Comparison of ENCODE assay signal across 8 cellular contexts in the genomic region with DNA sequence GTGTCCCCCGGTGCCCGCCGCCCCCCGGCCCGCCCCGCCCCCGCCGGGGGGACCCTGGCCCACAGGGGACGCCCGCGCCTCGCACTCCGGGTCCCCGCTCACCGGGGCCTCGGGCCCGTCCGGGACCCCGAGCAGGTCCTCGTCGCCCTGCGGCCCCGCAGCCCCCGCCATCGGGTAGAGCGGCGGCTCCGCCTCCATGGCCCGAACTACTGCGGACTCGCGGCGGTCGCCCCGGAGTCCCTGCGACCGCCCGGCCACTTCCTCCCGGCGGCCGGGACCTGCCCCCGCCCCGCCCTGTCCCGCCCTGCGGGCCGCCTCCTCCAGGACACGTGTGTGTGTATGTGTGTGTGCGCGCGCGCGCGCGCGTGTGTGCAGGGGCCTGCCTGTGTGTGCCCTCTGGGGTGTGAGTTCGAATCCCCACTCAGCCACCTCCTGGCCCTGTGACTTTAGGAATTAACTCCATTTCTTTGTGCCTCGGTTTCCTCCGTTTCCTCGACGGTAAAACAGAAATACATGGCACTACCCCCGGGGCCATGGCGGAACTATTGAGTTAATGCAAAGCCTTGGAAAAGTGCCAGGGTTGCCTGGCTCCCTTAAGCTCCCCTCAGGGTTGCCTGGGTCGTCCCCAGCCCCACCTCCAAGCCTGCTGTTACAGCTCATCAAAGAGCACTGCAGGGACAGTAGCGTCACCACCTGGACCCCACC. TPM values are rescaled to one million over a fixed set of nuclear protein-coding genes. Genes with fewer than 3 reads are reported as not detected.
DNase-seq lines count a peak whose midpoint lies in the region; ATAC-seq and TF ChIP-seq lines count a peak whose summit lies in the region.

A gene with protein sequence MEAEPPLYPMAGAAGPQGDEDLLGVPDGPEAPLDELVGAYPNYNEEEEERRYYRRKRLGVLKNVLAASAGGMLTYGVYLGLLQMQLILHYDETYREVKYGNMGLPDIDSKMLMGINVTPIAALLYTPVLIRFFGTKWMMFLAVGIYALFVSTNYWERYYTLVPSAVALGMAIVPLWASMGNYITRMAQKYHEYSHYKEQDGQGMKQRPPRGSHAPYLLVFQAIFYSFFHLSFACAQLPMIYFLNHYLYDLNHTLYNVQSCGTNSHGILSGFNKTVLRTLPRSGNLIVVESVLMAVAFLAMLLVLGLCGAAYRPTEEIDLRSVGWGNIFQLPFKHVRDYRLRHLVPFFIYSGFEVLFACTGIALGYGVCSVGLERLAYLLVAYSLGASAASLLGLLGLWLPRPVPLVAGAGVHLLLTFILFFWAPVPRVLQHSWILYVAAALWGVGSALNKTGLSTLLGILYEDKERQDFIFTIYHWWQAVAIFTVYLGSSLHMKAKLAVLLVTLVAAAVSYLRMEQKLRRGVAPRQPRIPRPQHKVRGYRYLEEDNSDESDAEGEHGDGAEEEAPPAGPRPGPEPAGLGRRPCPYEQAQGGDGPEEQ (minus strand): TSS at position 252 of the 705 bp plus-strand sequence. CDS start 54 bp downstream, at position 198.

- 4 to 11% methylated on average over 23 to 64 of the region's 64 CpGs for WGBS in aorta, 2 donors

- no peaks in the 10 kb centered on the region for H3K9me3 ChIP-seq in CD4-positive, alpha-beta T cell (ENCODE audit: control insufficient read depth, low read length)
- H3K9me3 ChIP-seq in left ventricle myocardium inferior (replicated peaks) (no peaks in the 10 kb centered on the region), aorta (ENCODE audit: control insufficient read depth, low read length) (no peaks in the 10 kb centered on the region)

- H3K27me3 ChIP-seq in CD4-positive, alpha-beta T cell (ENCODE audit: control insufficient read depth, insufficient read depth, low read length) = no peaks in the 10 kb centered on the region
- H3K27me3 ChIP-seq in left ventricle myocardium inferior (ENCODE audit: low read depth) = no peaks in the 10 kb centered on the region
- no peaks in the 10 kb centered on the region for H3K27me3 ChIP-seq in rectal smooth muscle tissue (ENCODE audit: control insufficient read depth, insufficient read depth, low read length)
- no peaks in the 10 kb centered on the region for H3K27me3 ChIP-seq in aorta (ENCODE audit: control insufficient read depth in 1 of 2, insufficient read depth in 2 of 2, low read length in 1 of 2)

- CTCF ChIA-PET in CD4-positive, alpha-beta T cell (lab: Charles Lee) = interaction anchor here (1.9 kb wide), 1 partner anchor 49 kb away, joined by 4 read pairs; no protein-coding TSS in a partner anchor

- ATAC-seq in CD4-positive, alpha-beta T cell (ENCODE audit: poor library complexity) = peak; percentile 77
- peak; percentile 48 for ATAC-seq in GM19452 (IDR thresholded peaks at IDR 0.05; ENCODE audit: unreplicated experiment)
- peak; percentile 93 for ATAC-seq in aorta (ENCODE audit: low FRiP score)

- POLR2A ChIA-PET in CD4-positive, alpha-beta T cell (lab: Charles Lee) = no interaction called here

- H3K4me3 ChIP-seq in Jurkat, Clone E6-1 (ENCODE audit: low read length) = peak within 1 kb of the TSS; percentile 53
- peak within 1 kb of the TSS; percentile 82 for H3K4me3 ChIP-seq in left ventricle myocardium inferior
- H3K4me3 ChIP-seq in rectal smooth muscle tissue (ENCODE audit: low read length) = peak within 1 kb of the TSS; percentile 66
- H3K4me3 ChIP-seq in aorta (ENCODE audit: low read length in 2 of 2) = peak within 1 kb of the TSS; percentile 61 to 69

- peak; percentile 58 to 82 (median 72) for DNase-seq in CD4-positive, alpha-beta T cell
- DNase-seq in Jurkat, Clone E6-1 (ENCODE audit: low read depth, low spot score) = peak; percentile 56
- DNase-seq in SW480 (ENCODE audit: low spot score) (peak; percentile 87), left ventricle myocardium inferior (peak; percentile 90), aorta (peak; percentile 95 to 97)
- peak; percentile 49 for DNase-seq in activated naive CD8-positive, alpha-beta T cell treated with anti-CD3 and anti-CD28 coated beads, Interleukin-2, amount 50 U/mL, for 16 hours (ENCODE audit: low read depth, low spot score)

- peak within 1 kb of the TSS; percentile 76 for H3K27ac Mint-ChIP-seq in CD4-positive, alpha-beta T cell

- H3K4me1 ChIP-seq in left ventricle myocardium inferior = peaks cover 26% of the 10 kb centered on the region
- H3K4me1 ChIP-seq in rectal smooth muscle tissue (ENCODE audit: control insufficient read depth, insufficient read depth, low read length) = no peaks in the 10 kb centered on the region
- no peaks in the 10 kb centered on the region for H3K4me1 ChIP-seq in aorta (ENCODE audit: control insufficient read depth in 1 of 2, insufficient read depth in 2 of 2, low read length in 2 of 2)

- no peaks in the 10 kb centered on the region for H3K36me3 Mint-ChIP-seq in CD4-positive, alpha-beta T cell (ENCODE audit: low read depth)

- H3K9ac ChIP-seq in rectal smooth muscle tissue (ENCODE audit: low read length) = no peak within 1 kb of the TSS

- H3K4me1 Mint-ChIP-seq in CD4-positive, alpha-beta T cell (ENCODE audit: low read depth) = peaks cover 25% of the 10 kb centered on the region

- no peaks in the 10 kb centered on the region for H3K9me3 Mint-ChIP-seq in CD4-positive, alpha-beta T cell

- peak within 1 kb of the TSS; percentile 10 for H3K27ac ChIP-seq in CD4-positive, alpha-beta T cell (ENCODE audit: low read depth, low read length)
- peak within 1 kb of the TSS; percentile 83 for H3K27ac ChIP-seq in left ventricle myocardium inferior (replicated peaks)
- peak within 1 kb of the TSS; percentile 38 for H3K27ac ChIP-seq in rectal smooth muscle tissue (ENCODE audit: low read depth, low read length)
- no peak within 1 kb of the TSS for H3K27ac ChIP-seq in aorta (ENCODE audit: low read depth in 1 of 2, low read length in 2 of 2)

- H3K4me3 Mint-ChIP-seq in CD4-positive, alpha-beta T cell = peak within 1 kb of the TSS; percentile 90

- H3K27me3 Mint-ChIP-seq in CD4-positive, alpha-beta T cell = no peaks in the 10 kb centered on the region

- no peaks in the 10 kb centered on the region for H3K36me3 ChIP-seq in left ventricle myocardium inferior
- H3K36me3 ChIP-seq in rectal smooth muscle tissue (ENCODE audit: control insufficient read depth, insufficient read depth, low read length) = no peaks in the 10 kb centered on the region
- no peaks in the 10 kb centered on the region for H3K36me3 ChIP-seq in aorta (ENCODE audit: control insufficient read depth in 1 of 2, insufficient read depth in 2 of 2, low read length in 1 of 2)

- TF ChIP-seq CTCF in CD4-positive, alpha-beta T cell (IDR thresholded peaks at IDR 0.05) = no peak
- TF ChIP-seq CTCF in left ventricle myocardium inferior (IDR thresholded peaks at IDR 0.05; ENCODE audit: borderline replicate concordance) = no peak

- intact Hi-C loops in CD4-positive, alpha-beta T cell (cut with DNase I, micrococcal nuclease) = loop anchor here in 1 of 2 experiments (10.0 kb wide), 1 partner anchor 201 kb away; no protein-coding TSS in a partner anchor
- intact Hi-C loops in left ventricle myocardium inferior (cut with micrococcal nuclease) (no loop called here), aorta (cut with DNase I) (no loop called here)

RNA-seq across cellular contexts. Expression of the gene that starts here (rescaled TPM):
- 10 to 100 TPM; 21.3 to 22.0 TPM for total RNA-seq in CD4-positive, alpha-beta T cell
- 20.6 TPM for polyA plus RNA-seq in Jurkat, Clone E6-1 (2012; ENCODE audit: insufficient read depth, insufficient read length)
- total RNA-seq in left ventricle myocardium inferior (6.1 TPM), aorta (10 to 100 TPM; 20.4 to 32.1 TPM)
- polyA plus RNA-seq in aorta = 10 to 100 TPM in 1 of 2 donors, 1 to 10 TPM in 1; 9.1 to 28.9 TPM

Comparison
In these comparisons a context has a peak if more than half of its experiments do, and no peak if none do; other contexts are left out.
1. H3K27ac ChIP-seq: peak in CD4-positive, alpha-beta T cell (single experiment), left ventricle myocardium inferior (single experiment) and rectal smooth muscle tissue (single experiment); none in aorta (0 of 2).
2. Peak in every context shown above with its lines, with median percentiles within 50 percentile points of each other: ATAC-seq, DNase-seq and H3K4me3 ChIP-seq.